ENCODE assay signal across 27 cellular contexts in the genomic region with DNA sequence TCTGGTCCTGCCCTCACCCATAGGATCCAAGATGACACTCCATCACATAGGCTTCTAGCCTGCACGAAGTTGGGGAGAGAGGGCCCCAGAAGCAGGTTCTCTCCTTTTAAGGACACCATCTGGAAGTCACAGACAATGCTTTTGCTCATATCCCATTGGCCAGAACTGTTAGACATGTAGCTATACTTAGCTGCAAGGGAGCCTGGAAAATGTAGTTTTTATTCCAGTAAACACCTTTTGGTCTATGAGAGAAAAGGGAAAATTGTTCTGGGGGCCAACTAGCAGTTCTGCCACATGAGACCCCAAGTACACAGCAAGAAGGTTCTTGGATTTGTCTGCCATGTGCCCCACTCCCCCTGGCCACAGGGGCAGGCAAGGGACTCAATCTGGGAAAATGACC.
"Had no signal": no experiment of that assay in that cellular context is flagged by ENCODE, and none has a peak within 500 bp of the region (broad histone marks: within the 10 kb centered on the region; RNA-seq: fewer than 3 reads in every experiment).

No MANE protein-coding gene starts in this region.

- H3K36me3 Mint-ChIP-seq: stimulated activated effector memory CD8-positive, alpha-beta T cell treated with anti-CD3 and anti-CD28 coated beads, Interleukin-12 subunit alpha, Interleukin-12 subunit beta, amount 100 ng/mL, for 72 hours; T-cell had no signal

- DNase-seq: activated CD4-positive, alpha-beta memory T cell treated with anti-CD3 and anti-CD28 coated beads, Interleukin-2, amount 10 ng/mL, durations not matched to agents 7 days and 5 days; activated CD4-positive, alpha-beta T cell treated with anti-CD3 and anti-CD28 coated beads, Interleukin-2, amount 10 ng/mL, durations not matched to agents 24 days and 14 days; activated effector memory CD4-positive, alpha-beta T cell treated with Interleukin-2 at 50 U/mL for 16 hours; activated naive CD4-positive, alpha-beta T cell treated with anti-CD3 and anti-CD28 coated beads for 36 hours; activated naive CD8-positive, alpha-beta T cell treated with anti-CD3 and anti-CD28 coated beads, Interleukin-2, amount 10 ng/mL, durations not matched to agents 7 days and 5 days; activated T-cell treated with anti-CD3 and anti-CD28 coated beads, Interleukin-2, amount 50 U/mL, for 72 hours; amniotic stem cell; cerebellar nuclear complex; effector memory CD4-positive, alpha-beta T cell; hippocampal formation; kidney glomerular epithelial cell; left ventricle myocardium superior; mammary epithelial cell; midbrain; nephron progenitor cell; nucleus accumbens; retina; stimulated activated CD4-positive, alpha-beta T cell treated with anti-CD3 and anti-CD28 coated beads, Interleukin-1b, Interleukin-23, amount 100 ng/mL, for 48 hours; stimulated activated naive CD8-positive, alpha-beta T cell treated with anti-CD3 and anti-CD28 coated beads, Interleukin-15, amount 100 ng/mL, for 72 hours; T-cell had no signal

- H3K4me3 Mint-ChIP-seq: activated CD4-positive, alpha-beta memory T cell treated with anti-CD3 and anti-CD28 coated beads, Interleukin-2, amount 10 ng/mL, durations not matched to agents 7 days and 5 days; activated CD4-positive, alpha-beta T cell treated with anti-CD3 and anti-CD28 coated beads, Interleukin-2, amount 10 ng/mL, durations not matched to agents 24 days and 14 days; activated naive CD4-positive, alpha-beta T cell treated with anti-CD3 and anti-CD28 coated beads for 36 hours; activated naive CD8-positive, alpha-beta T cell treated with anti-CD3 and anti-CD28 coated beads, Interleukin-2, amount 10 ng/mL, durations not matched to agents 7 days and 5 days; activated T-cell treated with anti-CD3 and anti-CD28 coated beads, Interleukin-2, amount 50 U/mL, for 72 hours; nephron progenitor cell; stimulated activated effector memory CD8-positive, alpha-beta T cell treated with anti-CD3 and anti-CD28 coated beads, Interleukin-12 subunit alpha, Interleukin-12 subunit beta, amount 100 ng/mL, for 72 hours; stimulated activated naive CD8-positive, alpha-beta T cell treated with anti-CD3 and anti-CD28 coated beads, Interleukin-15, amount 100 ng/mL, for 72 hours; T-cell; T-helper 2 cell treated with Interferon-gamma antibody and Interleukin-4, amounts not matched to agents 5 μg/mL and 100 μg/mL, for 36 hours had no signal

- H3K4me3 ChIP-seq: suprapubic skin, transverse colon had no signal

- H3K27me3 Mint-ChIP-seq: stimulated activated naive CD8-positive, alpha-beta T cell treated with anti-CD3 and anti-CD28 coated beads, Interleukin-15, amount 100 ng/mL, for 72 hours had no signal

- H3K9me3 ChIP-seq: suprapubic skin had no signal

- H3K27ac ChIP-seq: suprapubic skin, VCaP had no signal

- H3K9me3 Mint-ChIP-seq: activated CD4-positive, alpha-beta T cell treated with anti-CD3 and anti-CD28 coated beads, Interleukin-2, amount 10 ng/mL, durations not matched to agents 24 days and 14 days had no signal

- H3K27me3 ChIP-seq: suprapubic skin, transverse colon had no signal

- H3K36me3 ChIP-seq: suprapubic skin, transverse colon had no signal

- ATAC-seq: activated CD4-positive, CD25-positive, alpha-beta regulatory T cell treated with anti-CD3 and anti-CD28 coated beads, Interleukin-2, amount 50 U/mL, for 24 hours; activated T-cell treated with anti-CD3 and anti-CD28 coated beads, Interleukin-2, amount 50 U/mL, for 72 hours; esophagus mucosa; left ventricle myocardium superior; stimulated activated effector memory CD8-positive, alpha-beta T cell treated with anti-CD3 and anti-CD28 coated beads, Interleukin-12 subunit alpha, Interleukin-12 subunit beta, amount 100 ng/mL, for 72 hours; stimulated activated naive CD8-positive, alpha-beta T cell treated with anti-CD3 and anti-CD28 coated beads, Interleukin-15, amount 100 ng/mL, for 72 hours; T-cell had no signal

- H3K27ac Mint-ChIP-seq: activated CD4-positive, alpha-beta memory T cell treated with anti-CD3 and anti-CD28 coated beads, Interleukin-2, amount 10 ng/mL, durations not matched to agents 7 days and 5 days; activated CD4-positive, alpha-beta T cell treated with anti-CD3 and anti-CD28 coated beads, Interleukin-2, amount 10 ng/mL, durations not matched to agents 24 days and 14 days; activated naive CD4-positive, alpha-beta T cell treated with anti-CD3 and anti-CD28 coated beads for 36 hours; activated naive CD8-positive, alpha-beta T cell treated with anti-CD3 and anti-CD28 coated beads, Interleukin-2, amount 10 ng/mL, durations not matched to agents 7 days and 5 days; activated T-cell treated with anti-CD3 and anti-CD28 coated beads, Interleukin-2, amount 50 U/mL, for 72 hours; nephron progenitor cell; stimulated activated effector memory CD8-positive, alpha-beta T cell treated with anti-CD3 and anti-CD28 coated beads, Interleukin-12 subunit alpha, Interleukin-12 subunit beta, amount 100 ng/mL, for 72 hours; stimulated activated naive CD8-positive, alpha-beta T cell treated with anti-CD3 and anti-CD28 coated beads, Interleukin-15, amount 100 ng/mL, for 72 hours; T-cell; T-helper 2 cell treated with Interferon-gamma antibody and Interleukin-4, amounts not matched to agents 5 μg/mL and 100 μg/mL, for 36 hours had no signal

- H3K4me1 Mint-ChIP-seq: activated CD4-positive, alpha-beta memory T cell treated with anti-CD3 and anti-CD28 coated beads, Interleukin-2, amount 10 ng/mL, durations not matched to agents 7 days and 5 days had no signal
